Comparison of ENCODE assay signal across 11 cellular contexts in genomic region chr12:2248087-2248900, GRCh38.
DNase-seq lines count a peak whose midpoint lies in the region; ATAC-seq, FAIRE-seq and TF ChIP-seq lines count a peak whose summit lies in the region.
"Had no signal": no experiment of that assay in that cellular context is flagged by ENCODE, and none has a peak within 500 bp of the region (broad histone marks: within the 10 kb centered on the region; RNA-seq: fewer than 3 reads in every experiment).

No MANE protein-coding gene starts in this region.

- no peak for TF ChIP-seq CTCF in astrocyte (IDR thresholded peaks at IDR 0.05; ENCODE audit: insufficient read depth, low read depth, low read length)

- peaks cover 23% of the 10 kb centered on the region for H3K4me1 Mint-ChIP-seq in astrocyte (ENCODE audit: low read depth, unreplicated experiment)
- H3K4me1 Mint-ChIP-seq: activated naive CD8-positive, alpha-beta T cell treated with anti-CD3 and anti-CD28 coated beads for 36 hours had no signal

- ATAC-seq in Right ventricle myocardium inferior (peak; percentile 49), HG02884 (IDR thresholded peaks at IDR 0.05; ENCODE audit: unreplicated experiment) (no peak), HG02973 (IDR thresholded peaks at IDR 0.05; ENCODE audit: unreplicated experiment) (no peak)

- peak overlapping the region; percentile 42 for H3K4me2 ChIP-seq in astrocyte (ENCODE audit: low read length)

- no peak overlapping the region for H3K27ac ChIP-seq in astrocyte (ENCODE audit: low read depth, low read length)

- H3K36me3 ChIP-seq in astrocyte (ENCODE audit: insufficient read depth, low read length), result no peaks in the 10 kb centered on the region

- FAIRE-seq in astrocyte (lab: Jason Lieb, UNC), result peak; percentile 9

- no peaks in the 10 kb centered on the region for H4K20me1 ChIP-seq in astrocyte (ENCODE audit: insufficient read depth, low read length)

- no peaks in the 10 kb centered on the region for H3K9me3 Mint-ChIP-seq in astrocyte (ENCODE audit: unreplicated experiment)
- H3K9me3 Mint-ChIP-seq: activated naive CD8-positive, alpha-beta T cell treated with anti-CD3 and anti-CD28 coated beads for 36 hours had no signal

- H3K36me3 Mint-ChIP-seq in astrocyte (ENCODE audit: low read depth, unreplicated experiment), result no peaks in the 10 kb centered on the region
- H3K36me3 Mint-ChIP-seq: activated naive CD8-positive, alpha-beta T cell treated with anti-CD3 and anti-CD28 coated beads for 36 hours had no signal

- no peak overlapping the region for H3K4me3 ChIP-seq in astrocyte (ENCODE audit: insufficient read depth, low read depth, low read length)

- peaks cover 27% of the 10 kb centered on the region for H3K4me1 ChIP-seq in astrocyte (ENCODE audit: insufficient read depth, low read length)

- DNase-seq in Right ventricle myocardium inferior (ENCODE audit: missing footprints), result no peak
- DNase-seq in cardiac septum (ENCODE audit: low spot score), result no peak
- peak; percentile 59 for DNase-seq in astrocyte (ENCODE audit: low read depth)
- peak; percentile 70 for DNase-seq in iris pigment epithelial cell (ENCODE audit: low read depth)
- no peak for DNase-seq in activated CD4-positive, alpha-beta T cell treated with anti-CD3 and anti-CD28 coated beads for 1 hour
- no peak for DNase-seq in activated naive CD4-positive, alpha-beta T cell treated with anti-CD3 and anti-CD28 coated beads, Interleukin-2, amount 50 U/mL, for 16 hours
- DNase-seq: activated naive CD8-positive, alpha-beta T cell treated with anti-CD3 and anti-CD28 coated beads for 36 hours; effector memory CD4-positive, alpha-beta T cell; stimulated activated CD4-positive, alpha-beta T cell treated with anti-CD3 and anti-CD28 coated beads, Interleukin-4, amount 100 ng/mL, for 1 hour had no signal

- H3K4me3 Mint-ChIP-seq in astrocyte (ENCODE audit: unreplicated experiment), result no peak overlapping the region
- H3K4me3 Mint-ChIP-seq: activated naive CD8-positive, alpha-beta T cell treated with anti-CD3 and anti-CD28 coated beads for 36 hours had no signal

- H3K27me3 Mint-ChIP-seq in astrocyte (ENCODE audit: low read depth, unreplicated experiment), result peaks cover 22% of the 10 kb centered on the region
- H3K27me3 Mint-ChIP-seq: activated naive CD8-positive, alpha-beta T cell treated with anti-CD3 and anti-CD28 coated beads for 36 hours had no signal

- H3K9ac ChIP-seq in astrocyte (ENCODE audit: low read length), result no peak overlapping the region

- intact Hi-C loops in Right ventricle myocardium inferior (cut with DNase I), result no loop called here
- intact Hi-C loops in cardiac septum (cut with DNase I), result no loop called here

- no peaks in the 10 kb centered on the region for H3K27me3 ChIP-seq in astrocyte (ENCODE audit: insufficient read depth, low read length)

- peak overlapping the region; percentile 23 for H2AFZ ChIP-seq in astrocyte (ENCODE audit: low read depth, low read length)

- H3K27ac Mint-ChIP-seq in astrocyte (ENCODE audit: unreplicated experiment), result no peak overlapping the region
- H3K27ac Mint-ChIP-seq: activated naive CD8-positive, alpha-beta T cell treated with anti-CD3 and anti-CD28 coated beads for 36 hours had no signal

- H3K79me2 ChIP-seq in astrocyte (ENCODE audit: insufficient read depth, low read length), result no peaks in the 10 kb centered on the region

- H3K9me3 ChIP-seq in astrocyte (ENCODE audit: insufficient read depth, low read depth, low read length), result no peaks in the 10 kb centered on the region

Comparison
In these comparisons a context has a peak if more than half of its experiments do, and no peak if none do; other contexts are left out.
1. DNase-seq: peak in astrocyte (single experiment) and iris pigment epithelial cell (single experiment); none in Right ventricle myocardium inferior (single experiment), cardiac septum (single experiment), activated CD4-positive, alpha-beta T cell treated with anti-CD3 and anti-CD28 coated beads for 1 hour (single experiment) and activated naive CD4-positive, alpha-beta T cell treated with anti-CD3 and anti-CD28 coated beads, Interleukin-2, amount 50 U/mL, for 16 hours (single experiment).